40 cellular contexts compared by ENCODE assay signal in the genomic region with DNA sequence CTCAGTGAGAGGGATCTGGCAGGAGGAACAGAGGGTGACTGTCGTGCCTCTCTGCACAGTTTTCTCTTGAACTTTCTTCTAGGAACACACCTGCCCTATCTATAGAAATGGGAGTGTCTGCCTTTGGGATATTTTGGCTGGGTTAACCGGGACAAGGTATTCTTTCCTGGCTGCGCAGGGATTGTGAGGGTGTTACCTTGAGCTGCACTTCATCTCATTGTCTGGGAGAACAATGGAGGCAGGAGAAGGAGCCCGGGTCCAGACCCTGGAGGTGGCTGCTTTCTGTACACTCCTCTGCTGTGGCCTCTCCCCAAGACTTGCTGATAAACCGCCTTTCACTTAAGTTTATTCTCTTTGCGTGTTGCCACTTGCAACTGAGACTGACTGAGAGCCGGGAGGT.
"Had no signal": no experiment of that assay in that cellular context is flagged by ENCODE, and none has a peak within 500 bp of the region (broad histone marks: within the 10 kb centered on the region; RNA-seq: fewer than 3 reads in every experiment).

No MANE protein-coding gene starts in this region.

- H3K36me3 ChIP-seq: adrenal gland, ascending aorta, brain microvascular endothelial cell, breast epithelium, cardiac muscle cell had no signal

- H3K4me3 Mint-ChIP-seq: activated naive CD4-positive, alpha-beta T cell treated with anti-CD3 and anti-CD28 coated beads for 36 hours; activated naive CD4-positive, alpha-beta T cell treated with anti-CD3 and anti-CD28 coated beads, Interleukin-2, amount 10 ng/mL, durations not matched to agents 7 days and 5 days; activated naive CD4-positive, alpha-beta T cell treated with anti-CD3 and anti-CD28 coated beads, Interleukin-2, amount 50 U/mL, for 24 hours; activated naive CD8-positive, alpha-beta T cell; activated naive CD8-positive, alpha-beta T cell treated with anti-CD3 and anti-CD28 coated beads for 36 hours; activated naive CD8-positive, alpha-beta T cell treated with anti-CD3 and anti-CD28 coated beads, Interleukin-2, amount 10 ng/mL, durations not matched to agents 7 days and 5 days; activated naive CD8-positive, alpha-beta T cell treated with anti-CD3 and anti-CD28 coated beads, Interleukin-2, amount 50 U/mL, for 24 hours; activated T-cell treated with anti-CD3 and anti-CD28 coated beads, Interleukin-2, amount 50 U/mL, for 24 hours; activated T-cell treated with anti-CD3 and anti-CD28 coated beads, Interleukin-2, amount 50 U/mL, for 4 hours; activated T-cell treated with anti-CD3 and anti-CD28 coated beads, Interleukin-2, amount 50 U/mL, for 72 hours; activated T-helper 1 cell treated with anti-CD3 and anti-CD28 coated beads, Interleukin-12 subunit alpha, Interleukin-12 subunit beta, Interleukin-2, Interleukin-4 antibody, amounts not matched to agents 30 ng/mL and 10 ng/mL and 1 ng/mL, durations not matched to agents 14 hours and 24 hours and 36 hours; activated T-helper 17 cell treated with anti-CD3 and anti-CD28 coated beads, Interleukin-2, amount 50 U/mL, for 72 hours; brain; central memory CD8-positive, alpha-beta T cell had no signal

- H3K27ac Mint-ChIP-seq: activated naive CD4-positive, alpha-beta T cell treated with anti-CD3 and anti-CD28 coated beads for 36 hours; activated naive CD4-positive, alpha-beta T cell treated with anti-CD3 and anti-CD28 coated beads, Interleukin-2, amount 10 ng/mL, durations not matched to agents 7 days and 5 days; activated naive CD4-positive, alpha-beta T cell treated with anti-CD3 and anti-CD28 coated beads, Interleukin-2, amount 50 U/mL, for 24 hours; activated naive CD4-positive, alpha-beta T cell treated with anti-CD3 and anti-CD28 coated beads, Interleukin-2, amount 50 U/mL, for 72 hours; activated naive CD8-positive, alpha-beta T cell; activated naive CD8-positive, alpha-beta T cell treated with anti-CD3 and anti-CD28 coated beads for 36 hours; activated naive CD8-positive, alpha-beta T cell treated with anti-CD3 and anti-CD28 coated beads, Interleukin-2, amount 10 ng/mL, durations not matched to agents 7 days and 5 days; activated naive CD8-positive, alpha-beta T cell treated with anti-CD3 and anti-CD28 coated beads, Interleukin-2, amount 50 U/mL, for 24 hours; activated T-cell treated with anti-CD3 and anti-CD28 coated beads, Interleukin-2, amount 50 U/mL, for 24 hours; activated T-cell treated with anti-CD3 and anti-CD28 coated beads, Interleukin-2, amount 50 U/mL, for 72 hours; activated T-helper 1 cell treated with anti-CD3 and anti-CD28 coated beads, Interleukin-12 subunit alpha, Interleukin-12 subunit beta, Interleukin-2, Interleukin-4 antibody, amounts not matched to agents 30 ng/mL and 10 ng/mL and 1 ng/mL, durations not matched to agents 14 hours and 24 hours and 36 hours; activated T-helper 17 cell treated with anti-CD3 and anti-CD28 coated beads, Interleukin-2, amount 50 U/mL, for 72 hours; activated T-helper 2 cell treated with anti-CD3 and anti-CD28 coated beads, Interferon-gamma antibody, Interleukin-2, Interleukin-4, amounts not matched to agents 10 μg/mL and 5 μg/mL and 100 μg/mL, durations not matched to agents 14 hours and 24 hours and 36 hours; brain had no signal

- H3K9me3 ChIP-seq: adrenal gland, ascending aorta, body of pancreas, breast epithelium had no signal

- H3K27me3 ChIP-seq: adrenal gland, ascending aorta, body of pancreas, brain microvascular endothelial cell, breast epithelium had no signal

- H3K4me1 Mint-ChIP-seq: activated naive CD4-positive, alpha-beta T cell treated with anti-CD3 and anti-CD28 coated beads, Interleukin-2, amount 10 ng/mL, durations not matched to agents 7 days and 5 days; activated naive CD4-positive, alpha-beta T cell treated with anti-CD3 and anti-CD28 coated beads, Interleukin-2, amount 50 U/mL, for 24 hours; activated naive CD8-positive, alpha-beta T cell treated with anti-CD3 and anti-CD28 coated beads for 36 hours; activated naive CD8-positive, alpha-beta T cell treated with anti-CD3 and anti-CD28 coated beads, Interleukin-2, amount 10 ng/mL, durations not matched to agents 7 days and 5 days; activated naive CD8-positive, alpha-beta T cell treated with anti-CD3 and anti-CD28 coated beads, Interleukin-2, amount 50 U/mL, for 24 hours; activated T-helper 17 cell treated with anti-CD3 and anti-CD28 coated beads, Interleukin-2, amount 50 U/mL, for 72 hours; brain; central memory CD8-positive, alpha-beta T cell had no signal

- H3K4me1 ChIP-seq: adrenal gland, ascending aorta, body of pancreas, breast epithelium had no signal

- H3K9me3 Mint-ChIP-seq: activated naive CD4-positive, alpha-beta T cell treated with anti-CD3 and anti-CD28 coated beads for 36 hours; activated naive CD4-positive, alpha-beta T cell treated with anti-CD3 and anti-CD28 coated beads, Interleukin-2, amount 10 ng/mL, durations not matched to agents 7 days and 5 days; activated naive CD4-positive, alpha-beta T cell treated with anti-CD3 and anti-CD28 coated beads, Interleukin-2, amount 50 U/mL, for 24 hours; activated naive CD4-positive, alpha-beta T cell treated with anti-CD3 and anti-CD28 coated beads, Interleukin-2, amount 50 U/mL, for 72 hours; activated naive CD8-positive, alpha-beta T cell treated with anti-CD3 and anti-CD28 coated beads for 36 hours; activated naive CD8-positive, alpha-beta T cell treated with anti-CD3 and anti-CD28 coated beads, Interleukin-2, amount 10 ng/mL, durations not matched to agents 7 days and 5 days; activated naive CD8-positive, alpha-beta T cell treated with anti-CD3 and anti-CD28 coated beads, Interleukin-2, amount 50 U/mL, for 24 hours; activated T-cell treated with anti-CD3 and anti-CD28 coated beads, Interleukin-2, amount 50 U/mL, for 24 hours; activated T-cell treated with anti-CD3 and anti-CD28 coated beads, Interleukin-2, amount 50 U/mL, for 4 hours; activated T-cell treated with anti-CD3 and anti-CD28 coated beads, Interleukin-2, amount 50 U/mL, for 72 hours; activated T-helper 1 cell treated with anti-CD3 and anti-CD28 coated beads, Interleukin-12 subunit alpha, Interleukin-12 subunit beta, Interleukin-2, Interleukin-4 antibody, amounts not matched to agents 30 ng/mL and 10 ng/mL and 1 ng/mL, durations not matched to agents 14 hours and 24 hours and 36 hours; activated T-helper 17 cell treated with anti-CD3 and anti-CD28 coated beads, Interleukin-2, amount 50 U/mL, for 72 hours; activated T-helper 2 cell treated with anti-CD3 and anti-CD28 coated beads, Interferon-gamma antibody, Interleukin-2, Interleukin-4, amounts not matched to agents 10 μg/mL and 5 μg/mL and 100 μg/mL, durations not matched to agents 14 hours and 24 hours and 36 hours; brain; central memory CD8-positive, alpha-beta T cell had no signal

- H3K27ac ChIP-seq: adrenal gland, ascending aorta, body of pancreas, brain microvascular endothelial cell, breast epithelium, cardiac muscle cell had no signal

- H3K4me3 ChIP-seq: adrenal gland, ascending aorta, body of pancreas, breast epithelium, cardiac muscle cell had no signal

- H3K27me3 Mint-ChIP-seq: activated naive CD4-positive, alpha-beta T cell treated with anti-CD3 and anti-CD28 coated beads, Interleukin-2, amount 10 ng/mL, durations not matched to agents 7 days and 5 days; activated naive CD4-positive, alpha-beta T cell treated with anti-CD3 and anti-CD28 coated beads, Interleukin-2, amount 50 U/mL, for 24 hours; activated naive CD8-positive, alpha-beta T cell treated with anti-CD3 and anti-CD28 coated beads for 36 hours; activated naive CD8-positive, alpha-beta T cell treated with anti-CD3 and anti-CD28 coated beads, Interleukin-2, amount 50 U/mL, for 24 hours; activated T-cell treated with anti-CD3 and anti-CD28 coated beads, Interleukin-2, amount 50 U/mL, for 24 hours had no signal

- H3K36me3 Mint-ChIP-seq: activated naive CD4-positive, alpha-beta T cell treated with anti-CD3 and anti-CD28 coated beads, Interleukin-2, amount 10 ng/mL, durations not matched to agents 7 days and 5 days; activated naive CD4-positive, alpha-beta T cell treated with anti-CD3 and anti-CD28 coated beads, Interleukin-2, amount 50 U/mL, for 24 hours; activated naive CD4-positive, alpha-beta T cell treated with anti-CD3 and anti-CD28 coated beads, Interleukin-2, amount 50 U/mL, for 72 hours; activated naive CD8-positive, alpha-beta T cell; activated naive CD8-positive, alpha-beta T cell treated with anti-CD3 and anti-CD28 coated beads for 36 hours; activated naive CD8-positive, alpha-beta T cell treated with anti-CD3 and anti-CD28 coated beads, Interleukin-2, amount 10 ng/mL, durations not matched to agents 7 days and 5 days; brain had no signal

- DNase-seq: activated effector memory CD4-positive, alpha-beta T cell treated with anti-CD3 and anti-CD28 coated beads, Interleukin-2, amount 50 U/mL, for 16 hours; activated effector memory CD4-positive, alpha-beta T cell treated with Interleukin-2 at 50 U/mL for 16 hours; activated gamma-delta T cell; activated gamma-delta T cell treated with Interleukin-2 at 50 U/mL for 16 hours; activated naive CD4-positive, alpha-beta T cell; activated naive CD4-positive, alpha-beta T cell treated with anti-CD3 and anti-CD28 coated beads for 36 hours; activated naive CD4-positive, alpha-beta T cell treated with anti-CD3 and anti-CD28 coated beads, Interleukin-2, amount 10 ng/mL, durations not matched to agents 7 days and 5 days; activated naive CD4-positive, alpha-beta T cell treated with anti-CD3 and anti-CD28 coated beads, Interleukin-2, amount 50 U/mL, for 16 hours; activated naive CD4-positive, alpha-beta T cell treated with Interleukin-2 at 50 U/mL for 16 hours; activated naive CD8-positive, alpha-beta T cell treated with anti-CD3 and anti-CD28 coated beads for 36 hours; activated naive CD8-positive, alpha-beta T cell treated with anti-CD3 and anti-CD28 coated beads, Interleukin-2, amount 10 ng/mL, durations not matched to agents 7 days and 5 days; activated naive CD8-positive, alpha-beta T cell treated with anti-CD3 and anti-CD28 coated beads, Interleukin-2, amount 50 U/mL, for 24 hours; activated T-cell treated with anti-CD3 and anti-CD28 coated beads, Interleukin-2, amount 50 U/mL, for 24 hours; activated T-cell treated with anti-CD3 and anti-CD28 coated beads, Interleukin-2, amount 50 U/mL, for 4 hours; activated T-cell treated with anti-CD3 and anti-CD28 coated beads, Interleukin-2, amount 50 U/mL, for 48 hours; activated T-cell treated with anti-CD3 and anti-CD28 coated beads, Interleukin-2, amount 50 U/mL, for 72 hours; adrenal gland; amniotic stem cell; amygdala; anterior cingulate cortex; aorta; body of pancreas; brain microvascular endothelial cell; caudate nucleus; central memory CD4-positive, alpha-beta T cell; cerebellar nuclear complex had no signal

- ATAC-seq: activated naive CD4-positive, alpha-beta T cell treated with anti-CD3 and anti-CD28 coated beads, Interleukin-2, amount 50 U/mL, for 72 hours; activated naive CD8-positive, alpha-beta T cell treated with anti-CD3 and anti-CD28 coated beads, Interleukin-2, amount 50 U/mL, for 24 hours; activated T-cell treated with anti-CD3 and anti-CD28 coated beads, Interleukin-2, amount 50 U/mL, for 4 hours; activated T-cell treated with anti-CD3 and anti-CD28 coated beads, Interleukin-2, amount 50 U/mL, for 72 hours; activated T-helper 17 cell treated with anti-CD3 and anti-CD28 coated beads, Interleukin-2, amount 50 U/mL, for 72 hours; body of pancreas had no signal

- FAIRE-seq: astrocyte, bronchial epithelial cell, colon had no signal
